In the genomic region with DNA sequence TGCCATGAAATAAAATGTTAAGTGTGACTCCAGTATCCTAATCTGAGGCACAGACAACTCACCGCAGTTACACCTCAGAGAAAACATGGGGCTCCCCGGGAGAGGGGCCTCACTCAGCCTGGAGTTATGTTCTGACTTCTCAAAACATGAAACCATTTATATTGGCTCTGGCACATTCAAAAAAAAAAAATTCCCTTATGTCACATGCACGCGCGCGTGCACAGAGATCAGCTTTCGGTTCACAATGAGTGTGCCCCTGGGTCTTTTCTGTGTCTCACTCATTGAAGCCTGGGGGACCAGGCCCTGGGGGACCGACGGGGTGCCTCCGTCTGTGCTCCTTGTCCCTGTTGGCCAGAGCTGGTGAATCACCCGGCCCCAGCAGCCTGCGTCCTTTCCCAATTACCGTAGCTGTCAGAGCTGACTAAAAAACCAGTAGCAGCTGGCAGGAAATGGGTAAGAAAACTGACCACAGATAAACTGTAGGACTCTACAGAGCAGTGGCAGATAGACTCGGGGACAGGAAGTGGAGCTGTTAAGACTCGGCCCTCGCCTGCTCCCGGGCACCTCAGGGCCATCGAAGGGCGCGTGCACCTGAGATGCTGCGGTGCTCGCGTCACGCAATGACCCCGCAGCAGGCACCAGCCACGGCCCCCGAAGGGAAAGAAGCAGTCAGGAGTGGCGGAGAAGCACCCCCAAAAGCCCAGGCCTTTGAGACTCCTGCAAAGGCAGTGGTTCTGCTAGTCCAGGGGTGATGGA, we compare ENCODE assay signal across 1 cellular context.
TF ChIP-seq lines count a peak whose summit lies in the region.

No MANE protein-coding gene starts in this region.

TF ChIP-seq in IMR-90, 13 proteins besides CTCF, POLR2A, EP300 and RAD21 (continued from another document):
- TF ChIP-seq CHD1 (IDR thresholded peaks at IDR 0.05; ENCODE audit: low read depth, low read length) (no peak), BHLHE40 (IDR thresholded peaks at IDR 0.05; ENCODE audit: low read depth, low read length) (peak; percentile 10; the same call in 1 of the 2 replicates)
